In the genomic region with DNA sequence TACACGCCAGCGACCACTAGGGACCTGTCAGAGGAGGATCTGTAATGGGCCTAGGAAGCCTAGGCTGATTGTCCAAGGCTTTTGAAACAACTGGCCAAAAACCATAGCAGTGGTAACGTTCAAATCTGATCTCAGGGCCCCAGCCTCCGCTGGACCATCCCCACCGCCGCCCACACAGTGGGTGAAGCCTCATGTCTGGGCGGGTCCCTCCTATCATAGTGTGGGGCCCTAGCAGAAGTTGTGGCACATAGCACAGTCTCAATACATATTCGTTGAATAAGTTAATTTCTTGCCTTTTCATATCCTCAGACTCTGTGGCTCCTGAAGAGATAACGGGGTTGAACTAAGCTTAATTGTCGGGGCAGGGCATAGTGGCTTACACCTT, we compare ENCODE assay signal across 8 cellular contexts. TPM values are rescaled to one million over a fixed set of nuclear protein-coding genes. Genes with fewer than 3 reads are reported as not detected.
DNase-seq lines count a peak whose midpoint lies in the region; ATAC-seq and TF ChIP-seq lines count a peak whose summit lies in the region.

No MANE protein-coding gene starts in this region.

- no peak for DNase-seq in CD4-positive, CD25-positive, alpha-beta regulatory T cell
- peak in 1 of 2 donors; percentile 66 for DNase-seq in activated naive CD4-positive, alpha-beta T cell treated with anti-CD3 and anti-CD28 coated beads, Interleukin-2, amount 50 U/mL, for 72 hours (ENCODE audit: low spot score in 2 of 2)
- peak; percentile 95 for DNase-seq in islet precursor cell
- DNase-seq in stomach = no peak
- no peak for DNase-seq in DMS53 (lab: John Stamatoyannopoulos, UW)
- DNase-seq in UCSD-AML1 (lab: John Stamatoyannopoulos, UW; ENCODE audit: unreplicated experiment) = no peak
- DNase-seq in NCI-H1105 (lab: John Stamatoyannopoulos, UW) = no peak

- peaks cover 8 to 32% (median 16%) of the 10 kb centered on the region in 4 donors for H3K4me1 Mint-ChIP-seq in CD4-positive, CD25-positive, alpha-beta regulatory T cell

- H3K36me3 ChIP-seq in CD4-positive, CD25-positive, alpha-beta regulatory T cell (ENCODE audit: control insufficient read depth, insufficient read depth, low read length) = peaks cover 7% of the 10 kb centered on the region
- H3K36me3 ChIP-seq in stomach = peaks cover 0 to 21% (median 20%) of the 10 kb centered on the region in 4 donors

- peak overlapping the region; percentile 90 for H3K4me3 ChIP-seq in CD4-positive, CD25-positive, alpha-beta regulatory T cell (ENCODE audit: low read depth, low read length)
- H3K4me3 ChIP-seq in stomach = peak overlapping the region; percentile 94 to 100 (median 100)

- H3K27ac Mint-ChIP-seq in CD4-positive, CD25-positive, alpha-beta regulatory T cell = peak overlapping the region; percentile 90 to 92 (median 90)
- peak overlapping the region; percentile 81 to 93 for H3K27ac Mint-ChIP-seq in activated naive CD4-positive, alpha-beta T cell treated with anti-CD3 and anti-CD28 coated beads, Interleukin-2, amount 50 U/mL, for 72 hours

- no peak for TF ChIP-seq POLR2A in stomach (IDR thresholded peaks at IDR 0.05)

- peaks cover 3% of the 10 kb centered on the region for H3K36me3 Mint-ChIP-seq in CD4-positive, CD25-positive, alpha-beta regulatory T cell
- peaks cover 0 to 6% of the 10 kb centered on the region in 2 donors for H3K36me3 Mint-ChIP-seq in activated naive CD4-positive, alpha-beta T cell treated with anti-CD3 and anti-CD28 coated beads, Interleukin-2, amount 50 U/mL, for 72 hours

- no peaks in the 10 kb centered on the region for H3K9me3 Mint-ChIP-seq in CD4-positive, CD25-positive, alpha-beta regulatory T cell
- no peaks in the 10 kb centered on the region for H3K9me3 Mint-ChIP-seq in activated naive CD4-positive, alpha-beta T cell treated with anti-CD3 and anti-CD28 coated beads, Interleukin-2, amount 50 U/mL, for 72 hours

- intact Hi-C loops in stomach (cut with DNase I; ENCODE audit: low total_unique reads) = no loop called here

- H3K4me3 Mint-ChIP-seq in CD4-positive, CD25-positive, alpha-beta regulatory T cell = peak overlapping the region; percentile 94 to 99 (median 97)

- no peaks in the 10 kb centered on the region for H3K9me3 ChIP-seq in CD4-positive, CD25-positive, alpha-beta regulatory T cell (ENCODE audit: control insufficient read depth in 2 of 2, low read length in 2 of 2)
- H3K9me3 ChIP-seq in stomach = no peaks in the 10 kb centered on the region

- WGBS in stomach, 5 donors = 10 to 22% (median 12%) methylated on average over 10 of the region's 10 CpGs

- no peak overlapping the region for H3K27ac ChIP-seq in CD4-positive, CD25-positive, alpha-beta regulatory T cell (ENCODE audit: insufficient read depth, low read length, poor library complexity, severe bottlenecking)
- peak overlapping the region in 3 of 5 donors; percentile 79 to 83 (median 79) for H3K27ac ChIP-seq in stomach

- H3K27me3 ChIP-seq in CD4-positive, CD25-positive, alpha-beta regulatory T cell (ENCODE audit: control insufficient read depth, insufficient read depth, low read length) = peaks cover 4% of the 10 kb centered on the region
- H3K27me3 ChIP-seq in stomach = peaks cover 0 to 39% (median 17%) of the 10 kb centered on the region in 3 donors

- H3K27me3 Mint-ChIP-seq in CD4-positive, CD25-positive, alpha-beta regulatory T cell = peaks cover 38% of the 10 kb centered on the region

- no peak for ATAC-seq in CD4-positive, CD25-positive, alpha-beta regulatory T cell (ENCODE audit: low read depth in 2 of 2)
- peak; percentile 8 for ATAC-seq in HG02798 (IDR thresholded peaks at IDR 0.05; ENCODE audit: poor library complexity, unreplicated experiment)
- peak in 1 of 2 donors; percentile 31 for ATAC-seq in activated naive CD4-positive, alpha-beta T cell treated with anti-CD3 and anti-CD28 coated beads, Interleukin-2, amount 50 U/mL, for 72 hours

- peaks cover 26% of the 10 kb centered on the region for H3K4me1 ChIP-seq in CD4-positive, CD25-positive, alpha-beta regulatory T cell (ENCODE audit: control insufficient read depth, insufficient read depth, low read length, poor library complexity, severe bottlenecking)
- H3K4me1 ChIP-seq in stomach = peaks cover 20 to 50% (median 43%) of the 10 kb centered on the region in 4 donors

- no peak for TF ChIP-seq EP300 in stomach (IDR thresholded peaks at IDR 0.05)

- peak in 3 of 7 experiments; percentile 16 to 36 (median 16) for TF ChIP-seq CTCF in stomach (IDR thresholded peaks at IDR 0.05)

RNA-seq across cellular contexts. Expression of gene DPH1, which starts 0.8 kb away (rescaled TPM):
- total RNA-seq in CD4-positive, CD25-positive, alpha-beta regulatory T cell = 70.0 TPM
- 10 to 100 TPM; 32.4 to 40.4 (median 36.4) TPM for polyA plus RNA-seq in CD4-positive, CD25-positive, alpha-beta regulatory T cell
- total RNA-seq in activated naive CD4-positive, alpha-beta T cell treated with anti-CD3 and anti-CD28 coated beads, Interleukin-2, amount 50 U/mL, for 72 hours = 10 to 100 TPM; 30.5 to 38.0 TPM
- 100 to 1,000 TPM in 2 of 5 donors, 10 to 100 TPM in 3; 26.1 to 188 (median 95.0) TPM for total RNA-seq in stomach
- 10 to 100 TPM; 11.6 to 27.9 (median 17.7) TPM for polyA plus RNA-seq in stomach

RNA-seq across cellular contexts. Expression of gene RTN4RL1, which starts 5.6 kb away (rescaled TPM):
- total RNA-seq in CD4-positive, CD25-positive, alpha-beta regulatory T cell = 0.35 TPM
- polyA plus RNA-seq in CD4-positive, CD25-positive, alpha-beta regulatory T cell = under 1 TPM in 2 of 4 donors, not detected in 2; 0.14 to 0.28 TPM
- total RNA-seq in activated naive CD4-positive, alpha-beta T cell treated with anti-CD3 and anti-CD28 coated beads, Interleukin-2, amount 50 U/mL, for 72 hours = under 1 TPM; 0.06 to 0.07 TPM
- total RNA-seq in stomach = under 1 TPM in 2 of 5 donors, not detected in 3; 0.58 to 0.92 TPM
- polyA plus RNA-seq in stomach = under 1 TPM in 2 of 3 donors, not detected in 1; 0.50 to 0.85 TPM

RNA-seq across cellular contexts. Expression of gene OVCA2, which starts 11.1 kb away (rescaled TPM):
- 30.8 TPM for total RNA-seq in CD4-positive, CD25-positive, alpha-beta regulatory T cell
- polyA plus RNA-seq in CD4-positive, CD25-positive, alpha-beta regulatory T cell = 100 to 1,000 TPM in 1 of 4 donors, 10 to 100 TPM in 3; 64.3 to 106 (median 80.2) TPM
- 10 to 100 TPM; 21.8 to 30.7 TPM for total RNA-seq in activated naive CD4-positive, alpha-beta T cell treated with anti-CD3 and anti-CD28 coated beads, Interleukin-2, amount 50 U/mL, for 72 hours
- 10 to 100 TPM in 3 of 5 donors, 1 to 10 TPM in 1, not detected in 1; 3.1 to 31.9 (median 17.3) TPM for total RNA-seq in stomach
- 10 to 100 TPM; 60.3 to 83.4 (median 66.7) TPM for polyA plus RNA-seq in stomach

RNA-seq across cellular contexts. Expression of gene HIC1, which starts 24.1 kb away (rescaled TPM):
- total RNA-seq in CD4-positive, CD25-positive, alpha-beta regulatory T cell = 1.3 TPM
- under 1 TPM in 3 of 4 donors, not detected in 1; 0.14 to 0.75 (median 0.54) TPM for polyA plus RNA-seq in CD4-positive, CD25-positive, alpha-beta regulatory T cell
- 10 to 100 TPM; 36.8 to 41.8 TPM for total RNA-seq in activated naive CD4-positive, alpha-beta T cell treated with anti-CD3 and anti-CD28 coated beads, Interleukin-2, amount 50 U/mL, for 72 hours
- total RNA-seq in stomach = 100 to 1,000 TPM in 1 of 5 donors, 10 to 100 TPM in 1, 1 to 10 TPM in 3; 7.6 to 107 (median 9.4) TPM
- 10 to 100 TPM in 1 of 3 donors, 1 to 10 TPM in 2; 1.5 to 11.2 (median 6.2) TPM for polyA plus RNA-seq in stomach
